12 cellular contexts compared by ENCODE assay signal in genomic region chr9:113649855-113650206, GRCh38.
DNase-seq lines count a peak whose midpoint lies in the region; ATAC-seq, FAIRE-seq and TF ChIP-seq lines count a peak whose summit lies in the region.
"Had no signal": no experiment of that assay in that cellular context is flagged by ENCODE, and none has a peak within 500 bp of the region (broad histone marks: within the 10 kb centered on the region; RNA-seq: fewer than 3 reads in every experiment).

No MANE protein-coding gene starts in this region.

- no peak overlapping the region for H3K14ac ChIP-seq in H1 (ENCODE audit: insufficient read length)

- H2AK5ac ChIP-seq in H1 (ENCODE audit: low read depth, low read length) = no peak overlapping the region

- H3K9ac ChIP-seq in HepG2 (ENCODE audit: insufficient read depth, low read depth, low read length) (peak overlapping the region; percentile 50), H1 (replicated peaks in 1 of 4; ENCODE audit: extremely low read depth in 1 of 4, low read depth in 3 of 4, low read length in 3 of 4) (no peak overlapping the region)

- H2BK5ac ChIP-seq in H1 (ENCODE audit: low read depth, low read length) = no peak overlapping the region

- H4K20me1 ChIP-seq in HepG2 (ENCODE audit: insufficient read depth, low read length) (no peaks in the 10 kb centered on the region), H1 (replicated peaks in 1 of 2; ENCODE audit: control insufficient read depth in 1 of 2, insufficient read depth in 2 of 2, low read length in 2 of 2) (no peaks in the 10 kb centered on the region), osteoblast (ENCODE audit: insufficient read depth, low read length) (no peaks in the 10 kb centered on the region)

- H2AFZ ChIP-seq in HepG2 (ENCODE audit: low read length) (no peak overlapping the region), H1 (ENCODE audit: low read length) (no peak overlapping the region), osteoblast (ENCODE audit: low read length) (no peak overlapping the region)

- H3K9me3 ChIP-seq in HepG2 (ENCODE audit: low read length) = no peaks in the 10 kb centered on the region
- no peaks in the 10 kb centered on the region for H3K9me3 ChIP-seq in right lobe of liver
- H3K9me3 ChIP-seq in H1 (ENCODE audit: insufficient read depth in 2 of 2, low read depth in 1 of 2, low read length in 1 of 2) = no peaks in the 10 kb centered on the region
- H3K9me3 ChIP-seq in osteoblast (ENCODE audit: low read depth, low read length) = no peaks in the 10 kb centered on the region
- no peaks in the 10 kb centered on the region for H3K9me3 ChIP-seq in breast epithelium
- H3K9me3 ChIP-seq: SJSA1 had no signal

- TF ChIP-seq RAD21 in HepG2 (CRISPR knock-in tag; IDR thresholded peaks at IDR 0.05) (no peak), H1 (IDR thresholded peaks at IDR 0.05 in 1 of 2, conservative IDR thresholded peaks at IDR 0.05 in 1 of 2; ENCODE audit: low read depth in 2 of 2, low read length in 2 of 2) (no peak)

- no peak overlapping the region for H2BK20ac ChIP-seq in H1 (ENCODE audit: low read length)

- TSS peak; percentile 36 for BruUV-seq in HepG2 (replicated peaks; lab: Mats Ljungman, UMichigan)

- H3K4ac ChIP-seq in H1 (replicated peaks; ENCODE audit: insufficient read length, low read depth, low read length) = no peak overlapping the region

- intact Hi-C loops in HepG2 (cut with micrococcal nuclease; ENCODE audit: unreplicated experiment) (loop anchor here (5.0 to 10.0 kb wide), 4 partner anchors 43 to 375 kb away; partner anchors contain the start of genes C9orf43, CDC26, POLE3 and PRPF4), right lobe of liver (cut with DNase I) (no loop called here), breast epithelium (cut with DNase I; ENCODE audit: low total_unique reads) (no loop called here)

- H3K27me3 ChIP-seq in HepG2 (ENCODE audit: control insufficient read depth in 1 of 2, insufficient read depth in 2 of 2, low read length in 2 of 2) = no peaks in the 10 kb centered on the region; a peak in 1 of 5 replicates
- H3K27me3 ChIP-seq in right lobe of liver = no peaks in the 10 kb centered on the region
- peaks cover 12 to 32% (median 26%) of the 10 kb centered on the region in 4 experiments for H3K27me3 ChIP-seq in H1 (replicated peaks in 1 of 4; ENCODE audit: control insufficient read depth in 3 of 4, extremely low read depth in 1 of 4, insufficient read depth in 3 of 4, low read length in 3 of 4)
- no peaks in the 10 kb centered on the region for H3K27me3 ChIP-seq in osteoblast (ENCODE audit: insufficient read depth, low read length)
- H3K27me3 ChIP-seq in breast epithelium = no peaks in the 10 kb centered on the region
- H3K27me3 ChIP-seq: SJSA1 had no signal

- H4K8ac ChIP-seq in H1 (ENCODE audit: extremely low read depth, insufficient read depth, low read length) = no peak overlapping the region

- CTCF ChIA-PET in HepG2 (lab: Yijun Ruan, JAX; ENCODE audit: low intra/inter-chr PET ratio, low total read pairs) = no interaction called here
- CTCF ChIA-PET in H1 (lab: Charles Lee; ENCODE audit: partially characterized antibody) = interaction anchor here (0.8 to 18.7 kb wide), 10 partner anchors 7 to 433 kb away, joined by 3 to 1065 read pairs (median 4); no protein-coding TSS in a partner anchor

- peak overlapping the region; percentile 75 for H3K27ac ChIP-seq in HepG2 (ENCODE audit: extremely low read length, insufficient read depth, low read length)
- H3K27ac ChIP-seq in right lobe of liver = no peak overlapping the region
- H3K27ac ChIP-seq in H1 (ENCODE audit: low read depth, low read length) = no peak overlapping the region
- peak overlapping the region; percentile 73 for H3K27ac ChIP-seq in osteoblast (ENCODE audit: low read depth, low read length)
- H3K27ac ChIP-seq in breast epithelium = no peak overlapping the region
- H3K27ac ChIP-seq: SJSA1 had no signal

- in situ Hi-C loops in HepG2 (cut with HindIII; ENCODE audit: extremely low pct_ligation_motif_present, low pct_unique_long_range_greater_than_20kb) = no loop called here

- H4K91ac ChIP-seq in H1 (replicated peaks; ENCODE audit: insufficient read length, low read length) = no peak overlapping the region

- whole genome bisulfite sequencing in HepG2 (ENCODE audit: low lambda C conversion rate) = 67% methylated on average over 2 of the region's 2 CpGs
- 94% methylated on average over 2 of the region's 2 CpGs for WGBS in right lobe of liver (ENCODE audit: insufficient coverage, low coverage, low lambda C conversion rate, missing lambda C conversion rate)
- WGBS in H1 (ENCODE audit: extremely low coverage in 1 of 2, insufficient coverage in 1 of 2, insufficient read length in 1 of 2, insufficient replicate concordance in 2 of 2, low coverage in 1 of 2, low lambda C conversion rate in 2 of 2, missing lambda C conversion rate in 1 of 2), 2 experiments = 83% methylated on average over 2 of the region's 2 CpGs; no CpG with 5 or more reads in 1 of the 2 experiments

- H3K23ac ChIP-seq in H1 (ENCODE audit: insufficient read length) = no peak overlapping the region

- no peak for DNase-seq in HepG2 (ENCODE audit: low spot score)
- DNase-seq in right lobe of liver = no peak
- no peak for DNase-seq in H1 (ENCODE audit: low read depth in 1 of 2, low spot score in 2 of 2)
- DNase-seq in osteoblast (ENCODE audit: insufficient read length, low spot score, missing footprints) = no peak
- DNase-seq in mesenteric fat pad (ENCODE audit: low spot score) = no peak
- DNase-seq in EL = no peak
- DNase-seq in breast epithelium (ENCODE audit: low spot score in 2 of 2) = no peak
- DNase-seq: Kasumi-1 had no signal

- H3K4me3 ChIP-seq in HepG2 (replicated peaks in 1 of 3; ENCODE audit: insufficient read depth in 1 of 3, low read depth in 2 of 3, low read length in 3 of 3) (peak overlapping the region in 1 of 3 experiments; percentile 17; a peak in 1 of 6 replicates), right lobe of liver (no peak overlapping the region), H1 (ENCODE audit: extremely low read depth in 1 of 4, insufficient read depth in 2 of 4, low read depth in 3 of 4, low read length in 4 of 4) (no peak overlapping the region), osteoblast (ENCODE audit: insufficient read depth, low read length) (no peak overlapping the region), breast epithelium (no peak overlapping the region)
- H3K4me3 ChIP-seq: SJSA1 had no signal

- POLR2A ChIA-PET in HepG2 (lab: Yijun Ruan, JAX) (interaction anchor here (0.6 to 2.9 kb wide), 20 partner anchors 9 to 428 kb away, joined by 3 to 22 read pairs (median 4); partner anchors contain the start of gene SLC31A1), H1 (lab: Charles Lee; ENCODE audit: partially characterized antibody) (interaction anchor here (1.1 to 2.8 kb wide), 8 partner anchors 13 to 239 kb away, joined by 3 to 10 read pairs (median 6); partner anchors contain the start of genes C9orf43 and POLE3)

- H3K79me2 ChIP-seq in HepG2 (ENCODE audit: insufficient read depth, low read length) (no peaks in the 10 kb centered on the region), H1 (ENCODE audit: control insufficient read depth in 1 of 2, insufficient read depth in 2 of 2, low read length in 2 of 2) (no peaks in the 10 kb centered on the region), osteoblast (ENCODE audit: insufficient read depth, low read length) (no peaks in the 10 kb centered on the region)

- TF ChIP-seq EP300 in HepG2 (IDR thresholded peaks at IDR 0.05; ENCODE audit: low read depth in 2 of 2, low read length in 2 of 2) (no peak), HepG2 (CRISPR knock-in tag; IDR thresholded peaks at IDR 0.05; ENCODE audit: borderline replicate concordance) (no peak), H1 (IDR thresholded peaks at IDR 0.05; ENCODE audit: borderline replicate concordance in 1 of 2, low read depth in 2 of 2, low read length in 2 of 2) (no peak)

- no peak overlapping the region for H3K18ac ChIP-seq in H1 (ENCODE audit: extremely low read depth, low read length)

- no peak overlapping the region for H2BK15ac ChIP-seq in H1 (ENCODE audit: low read length)

- H2BK120ac ChIP-seq in H1 (replicated peaks; ENCODE audit: low read depth, low read length) = no peak overlapping the region

- FAIRE-seq in HepG2 (lab: Jason Lieb, UNC) = no peak
- no peak for FAIRE-seq in H1 (lab: Jason Lieb, UNC)
- FAIRE-seq: A204.1, GM12891 had no signal

- peak overlapping the region; percentile 64 for H3K4me2 ChIP-seq in HepG2 (ENCODE audit: low read depth, low read length)
- H3K4me2 ChIP-seq in H1 (ENCODE audit: insufficient read depth in 1 of 2, low read depth in 2 of 2, low read length in 2 of 2) = no peak overlapping the region
- H3K4me2 ChIP-seq in osteoblast (ENCODE audit: insufficient read depth, low read length) = no peak overlapping the region

- peaks cover 94% of the 10 kb centered on the region for H3K4me1 ChIP-seq in HepG2 (ENCODE audit: insufficient read depth, low read length)
- peaks cover 0 to 18% (median 7%) of the 10 kb centered on the region in 4 donors for H3K4me1 ChIP-seq in right lobe of liver
- peaks cover 0 to 15% (median 6%) of the 10 kb centered on the region in 4 experiments; a peak in 4 of 7 replicates for H3K4me1 ChIP-seq in H1 (replicated peaks in 1 of 4; ENCODE audit: control insufficient read depth in 3 of 4, insufficient read depth in 4 of 4, low read length in 3 of 4)
- peaks cover 24% of the 10 kb centered on the region for H3K4me1 ChIP-seq in osteoblast (ENCODE audit: insufficient read depth, low read length)
- peaks cover 0 to 5% of the 10 kb centered on the region in 2 donors for H3K4me1 ChIP-seq in breast epithelium

- no peaks in the 10 kb centered on the region for H3K79me1 ChIP-seq in H1 (ENCODE audit: low read depth, low read length)

- H3K23me2 ChIP-seq in H1 (ENCODE audit: low read depth, low read length) = no peaks in the 10 kb centered on the region

- TF ChIP-seq POLR2A in HepG2 (IDR thresholded peaks at IDR 0.05; ENCODE audit: insufficient read depth in 1 of 2, low read depth in 2 of 2, low read length in 2 of 2) (no peak), right lobe of liver (IDR thresholded peaks at IDR 0.05) (no peak), H1 (IDR thresholded peaks at IDR 0.05; ENCODE audit: control extremely low read depth in 1 of 2, low read depth in 2 of 2, low read length in 2 of 2) (no peak), breast epithelium (IDR thresholded peaks at IDR 0.05) (no peak)

- no peak overlapping the region for H2BK12ac ChIP-seq in H1 (ENCODE audit: low read depth, low read length)

- no peak for TF ChIP-seq CTCF in HepG2 (CRISPR knock-in tag; IDR thresholded peaks at IDR 0.05)
- TF ChIP-seq CTCF in right lobe of liver (IDR thresholded peaks at IDR 0.05) = no peak
- TF ChIP-seq CTCF in H1 (IDR thresholded peaks at IDR 0.05; ENCODE audit: control extremely low read depth in 1 of 3, insufficient read depth in 1 of 3, low read depth in 1 of 3, low read length in 3 of 3) = no peak
- TF ChIP-seq CTCF in osteoblast (IDR thresholded peaks at IDR 0.05; ENCODE audit: extremely low read depth, low read depth, low read length) = no peak
- TF ChIP-seq CTCF in breast epithelium (IDR thresholded peaks at IDR 0.05) = no peak

- no peak overlapping the region for H3K56ac ChIP-seq in H1 (replicated peaks; ENCODE audit: insufficient read length, low read depth, low read length)

- no peak overlapping the region for H4K5ac ChIP-seq in H1 (ENCODE audit: insufficient read length, low read depth, low read length)

- H3K36me3 ChIP-seq in HepG2 (replicated peaks in 1 of 2; ENCODE audit: control insufficient read depth in 1 of 2, insufficient read depth in 2 of 2, low read length in 2 of 2) (no peaks in the 10 kb centered on the region), right lobe of liver (no peaks in the 10 kb centered on the region), H1 (ENCODE audit: control insufficient read depth in 2 of 4, insufficient read depth in 4 of 4, low read length in 3 of 4) (no peaks in the 10 kb centered on the region), osteoblast (ENCODE audit: insufficient read depth, low read length) (no peaks in the 10 kb centered on the region), breast epithelium (no peaks in the 10 kb centered on the region)
- H3K36me3 ChIP-seq: SJSA1 had no signal

- ATAC-seq in HepG2 = no peak
- ATAC-seq in right lobe of liver = no peak
- ATAC-seq in HG02840 (IDR thresholded peaks at IDR 0.05; ENCODE audit: low FRiP score, unreplicated experiment) = no peak

Comparison
In these comparisons a context has a peak if more than half of its experiments do, and no peak if none do; other contexts are left out.
1. H3K27ac ChIP-seq: peak in HepG2 (single experiment) and osteoblast (single experiment); none in right lobe of liver (0 of 3), H1 (single experiment) and breast epithelium (0 of 2).
2. Of the 41 proteins assayed by ChIP-seq in both HepG2 and H1: peak only in HepG2: none; only in H1: KDM1A; in both: none; in neither: 40.